Comparison of ENCODE assay signal across 10 cellular contexts in genomic region chr6:26029857-26030653, GRCh38. TPM values are rescaled to one million over a fixed set of nuclear protein-coding genes. Genes with fewer than 3 reads are reported as not detected.
DNase-seq lines count a peak whose midpoint lies in the region; ATAC-seq and TF ChIP-seq lines count a peak whose summit lies in the region.
"Had no signal": no experiment of that assay in that cellular context is flagged by ENCODE, and none has a peak within 500 bp of the region (broad histone marks: within the 10 kb centered on the region; RNA-seq: fewer than 3 reads in every experiment).

No MANE protein-coding gene starts in this region.

- H2AFZ ChIP-seq in DND-41 (ENCODE audit: low read depth, low read length) = no peak overlapping the region

- H3K27me3 Mint-ChIP-seq in immature natural killer cell (ENCODE audit: low read depth in 3 of 3) = peaks cover 24 to 47% (median 34%) of the 10 kb centered on the region in 3 donors

- H3K9me3 ChIP-seq in DND-41 (ENCODE audit: insufficient read depth, low read length, severe bottlenecking) = no peaks in the 10 kb centered on the region
- H3K9me3 ChIP-seq in SJSA1 (replicated peaks) = no peaks in the 10 kb centered on the region
- no peaks in the 10 kb centered on the region for H3K9me3 ChIP-seq in adrenal gland (replicated peaks in 1 of 3)

- H3K4me3 ChIP-seq in DND-41 (ENCODE audit: low read depth in 1 of 2, low read length in 2 of 2) (peak overlapping the region in 1 of 2 experiments; percentile 25; a peak in 2 of 4 replicates), SJSA1 (no peak overlapping the region), adrenal gland (no peak overlapping the region)

- TF ChIP-seq POLR2A in adrenal gland (IDR thresholded peaks at IDR 0.05) = no peak

- DNase-seq in DND-41 = no peak
- DNase-seq in HT1080 (ENCODE audit: low read depth) = peak; percentile 32
- DNase-seq in SJSA1 (ENCODE audit: low read depth in 1 of 2, low spot score in 2 of 2) = no peak
- DNase-seq in immature natural killer cell = no peak
- DNase-seq in adrenal gland = no peak
- DNase-seq in NCI-H1436 (lab: John Stamatoyannopoulos, UW) = no peak
- DNase-seq: activated CD4-positive, alpha-beta T cell treated with anti-CD3 and anti-CD28 coated beads, Interleukin-2, amount 50 U/mL, for 1 hour had no signal

- no peaks in the 10 kb centered on the region for H4K20me1 ChIP-seq in DND-41 (ENCODE audit: insufficient read depth, low read length)

- H3K9ac ChIP-seq in DND-41 (ENCODE audit: low read depth, low read length) = peak overlapping the region; percentile 86

- no peaks in the 10 kb centered on the region for H3K9me3 Mint-ChIP-seq in immature natural killer cell

- H3K4me1 Mint-ChIP-seq in immature natural killer cell = peaks cover 76% of the 10 kb centered on the region in 2 donors

- peak overlapping the region in 5 of 6 donors; percentile 17 to 97 (median 53) for H3K27ac Mint-ChIP-seq in immature natural killer cell

- ATAC-seq in DND-41 (ENCODE audit: insufficient read depth, low read depth) (no peak), HG03097 (IDR thresholded peaks at IDR 0.05; ENCODE audit: low FRiP score, unreplicated experiment) (no peak), HG03565 (IDR thresholded peaks at IDR 0.05; ENCODE audit: unreplicated experiment) (no peak)

- no peaks in the 10 kb centered on the region for H3K36me3 Mint-ChIP-seq in immature natural killer cell

- H3K36me3 ChIP-seq in DND-41 (ENCODE audit: insufficient read depth, low read length) (no peaks in the 10 kb centered on the region; the same call in 1 of the 2 replicates), SJSA1 (no peaks in the 10 kb centered on the region), adrenal gland (replicated peaks in 1 of 2) (no peaks in the 10 kb centered on the region)
- H3K36me3 ChIP-seq: neutrophil had no signal

- H3K79me2 ChIP-seq in DND-41 (ENCODE audit: insufficient read depth, low read length) = peaks cover 16% of the 10 kb centered on the region

- 72 to 78% (median 74%) methylated on average over 7 of the region's 7 CpGs for WGBS in adrenal gland, 4 donors

- intact Hi-C loops in adrenal gland (cut with DNase I) = no loop called here

- H3K4me1 ChIP-seq in DND-41 (ENCODE audit: insufficient read depth, low read length) (peaks cover 53% of the 10 kb centered on the region), SJSA1 (replicated peaks) (peaks cover 53% of the 10 kb centered on the region), adrenal gland (replicated peaks in 1 of 2) (peaks cover 11 to 37% of the 10 kb centered on the region in 2 donors)

- TF ChIP-seq CTCF in DND-41 (IDR thresholded peaks at IDR 0.05; ENCODE audit: borderline replicate concordance, extremely low read depth, low read length, poor library complexity, severe bottlenecking) = no peak
- TF ChIP-seq CTCF in adrenal gland (IDR thresholded peaks at IDR 0.05) = no peak

- H3K4me2 ChIP-seq in DND-41 (ENCODE audit: insufficient read depth, low read length) = peak overlapping the region; percentile 59

- peak overlapping the region; percentile 97 for H3K27ac ChIP-seq in DND-41 (ENCODE audit: low read length)
- peak overlapping the region; percentile 98 for H3K27ac ChIP-seq in SJSA1
- no peak overlapping the region for H3K27ac ChIP-seq in adrenal gland
- H3K27ac ChIP-seq: neutrophil had no signal

- no peak overlapping the region for H3K4me3 Mint-ChIP-seq in immature natural killer cell

- H3K27me3 ChIP-seq in DND-41 (ENCODE audit: insufficient read depth, low read length, poor library complexity) = no peaks in the 10 kb centered on the region
- H3K27me3 ChIP-seq in SJSA1 (replicated peaks) = no peaks in the 10 kb centered on the region
- H3K27me3 ChIP-seq in adrenal gland = no peaks in the 10 kb centered on the region
- H3K27me3 ChIP-seq: neutrophil had no signal

RNA-seq across cellular contexts. Expression of gene HFE, which starts 57.2 kb away (rescaled TPM):
- total RNA-seq in HT1080 (2014; rRNA removed; shearing (Covaris generic)) = 3.4 and 3.8 TPM in 2 replicates
- 4.6 and 6.9 TPM in 2 replicates for polyA plus RNA-seq in HT1080 (2015; cell fraction: cytosol; rRNA removed)
- polyA plus RNA-seq in HT1080 (2015; cell fraction: nucleus; rRNA removed) = 9.1 and 9.7 TPM in 2 replicates
- total RNA-seq in SJSA1 (2014; rRNA removed; shearing (Covaris generic)) = 2.6 and 3.5 TPM in 2 replicates
- 1 to 10 TPM in 2 of 3 donors, under 1 TPM in 1; 0.90 to 5.1 (median 1.8) TPM for polyA plus RNA-seq in immature natural killer cell
- total RNA-seq in adrenal gland = 10 to 100 TPM; 12.9 to 32.1 (median 23.6) TPM
- polyA plus RNA-seq in adrenal gland = 10 to 100 TPM in 1 of 3 donors, 1 to 10 TPM in 2; 6.2 to 15.9 (median 6.4) TPM

Comparison
In these comparisons a context has a peak if more than half of its experiments do, and no peak if none do; other contexts are left out.
1. H3K27ac ChIP-seq: peak in DND-41 (single experiment) and SJSA1 (single experiment); none in adrenal gland (0 of 5).